2 cellular contexts compared by ENCODE assay signal in genomic region chr11:114622858-114623257, GRCh38.
A peak's percentile ranks its signal among the peaks of the same experiment; 100 is the strongest.
TF ChIP-seq lines count a peak whose summit lies in the region.

No MANE protein-coding gene starts in this region.

TF ChIP-seq in HepG2, 621 proteins besides CTCF, POLR2A, EP300 and RAD21:
- TF ChIP-seq ZNF644 (CRISPR knock-in tag; IDR thresholded peaks at IDR 0.05; ENCODE audit: low read depth) (no peak), SRSF1 (optimal IDR thresholded peaks at IDR 0.05; ENCODE audit: low read depth, low read length) (no peak), CEBPB (IDR thresholded peaks at IDR 0.05; ENCODE audit: borderline replicate concordance, low read depth, low read length) (peak; percentile 68), SMAD9 (CRISPR knock-in tag; IDR thresholded peaks at IDR 0.05) (no peak), ZNF274 (CRISPR knock-in tag; IDR thresholded peaks at IDR 0.05) (no peak), RFXANK (CRISPR knock-in tag; IDR thresholded peaks at IDR 0.05) (no peak), TOE1 (CRISPR knock-in tag; IDR thresholded peaks at IDR 0.05) (no peak), ZNF383 (CRISPR knock-in tag; IDR thresholded peaks at IDR 0.05; ENCODE audit: borderline replicate concordance) (no peak)

TF ChIP-seq in GM12878, 131 proteins besides CTCF, POLR2A, EP300 and RAD21:
- no peak for TF ChIP-seq ATF3 (IDR thresholded peaks at IDR 0.05; ENCODE audit: borderline replicate concordance, extremely low read depth, low read depth, low read length)
- no peak for TF ChIP-seq MEF2B (IDR thresholded peaks at IDR 0.05; ENCODE audit: partially characterized antibody, poor library complexity, severe bottlenecking)
- 0 out of 2 replicates have a peak, but pooled peaks have one; percentile 47 for TF ChIP-seq TBL1XR1 (IDR thresholded peaks at IDR 0.05; ENCODE audit: low read depth, low read length)
- TF ChIP-seq POU2F2 (IDR thresholded peaks at IDR 0.05; ENCODE audit: borderline replicate concordance, low read depth, low read length): peak; percentile 58; the same call in 1 of the 3 replicates
- TF ChIP-seq, protein P1, sequence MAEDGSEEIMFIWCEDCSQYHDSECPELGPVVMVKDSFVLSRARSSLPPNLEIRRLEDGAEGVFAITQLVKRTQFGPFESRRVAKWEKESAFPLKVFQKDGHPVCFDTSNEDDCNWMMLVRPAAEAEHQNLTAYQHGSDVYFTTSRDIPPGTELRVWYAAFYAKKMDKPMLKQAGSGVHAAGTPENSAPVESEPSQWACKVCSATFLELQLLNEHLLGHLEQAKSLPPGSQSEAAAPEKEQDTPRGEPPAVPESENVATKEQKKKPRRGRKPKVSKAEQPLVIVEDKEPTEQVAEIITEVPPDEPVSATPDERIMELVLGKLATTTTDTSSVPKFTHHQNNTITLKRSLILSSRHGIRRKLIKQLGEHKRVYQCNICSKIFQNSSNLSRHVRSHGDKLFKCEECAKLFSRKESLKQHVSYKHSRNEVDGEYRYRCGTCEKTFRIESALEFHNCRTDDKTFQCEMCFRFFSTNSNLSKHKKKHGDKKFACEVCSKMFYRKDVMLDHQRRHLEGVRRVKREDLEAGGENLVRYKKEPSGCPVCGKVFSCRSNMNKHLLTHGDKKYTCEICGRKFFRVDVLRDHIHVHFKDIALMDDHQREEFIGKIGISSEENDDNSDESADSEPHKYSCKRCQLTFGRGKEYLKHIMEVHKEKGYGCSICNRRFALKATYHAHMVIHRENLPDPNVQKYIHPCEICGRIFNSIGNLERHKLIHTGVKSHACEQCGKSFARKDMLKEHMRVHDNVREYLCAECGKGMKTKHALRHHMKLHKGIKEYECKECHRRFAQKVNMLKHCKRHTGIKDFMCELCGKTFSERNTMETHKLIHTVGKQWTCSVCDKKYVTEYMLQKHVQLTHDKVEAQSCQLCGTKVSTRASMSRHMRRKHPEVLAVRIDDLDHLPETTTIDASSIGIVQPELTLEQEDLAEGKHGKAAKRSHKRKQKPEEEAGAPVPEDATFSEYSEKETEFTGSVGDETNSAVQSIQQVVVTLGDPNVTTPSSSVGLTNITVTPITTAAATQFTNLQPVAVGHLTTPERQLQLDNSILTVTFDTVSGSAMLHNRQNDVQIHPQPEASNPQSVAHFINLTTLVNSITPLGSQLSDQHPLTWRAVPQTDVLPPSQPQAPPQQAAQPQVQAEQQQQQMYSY (CRISPR knock-in tag; IDR thresholded peaks at IDR 0.05): peak; percentile 87
- no peak for TF ChIP-seq E4F1 (IDR thresholded peaks at IDR 0.05; ENCODE audit: borderline replicate concordance, partially characterized antibody)
- TF ChIP-seq ZNF24 (IDR thresholded peaks at IDR 0.05): peak; percentile 98
- TF ChIP-seq MEF2A (IDR thresholded peaks at IDR 0.05; ENCODE audit: insufficient read depth, low read depth, low read length): no peak
- TF ChIP-seq POLR2AphosphoS5 (IDR thresholded peaks at IDR 0.05; ENCODE audit: low read length): no peak
- TF ChIP-seq ZZZ3 (IDR thresholded peaks at IDR 0.05; ENCODE audit: control insufficient read depth, insufficient read length, low read depth): no peak
- TF ChIP-seq MTA3 (IDR thresholded peaks at IDR 0.05; ENCODE audit: borderline replicate concordance, low read length): 0 out of 2 replicates have a peak, but pooled peaks have one; percentile 15
- TF ChIP-seq NFIC (IDR thresholded peaks at IDR 0.05; ENCODE audit: low read depth, low read length): 0 out of 2 replicates have a peak, but pooled peaks have one; percentile 3
